ENCODE assay signal across 8 cellular contexts in the genomic region with DNA sequence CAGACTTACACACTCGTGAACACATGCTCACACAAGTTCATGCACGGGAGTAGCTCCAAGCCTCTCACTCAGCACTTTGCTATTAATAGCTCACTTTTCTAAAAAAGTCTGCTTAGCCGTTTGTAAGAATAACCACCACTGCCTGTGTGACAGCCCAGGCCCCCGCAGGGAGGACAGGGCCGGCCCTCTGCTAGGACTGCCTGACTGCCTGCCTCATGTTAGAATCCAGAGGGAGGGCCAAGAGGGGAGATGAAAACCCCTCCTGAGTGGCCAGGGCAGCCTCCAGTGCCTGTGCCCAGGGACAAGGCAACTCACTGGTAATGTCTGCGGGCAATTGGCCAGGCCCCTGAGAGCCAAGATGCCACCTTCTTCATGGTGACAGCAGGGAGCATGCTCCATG.
DNase-seq lines count a peak whose midpoint lies in the region; ATAC-seq, FAIRE-seq and TF ChIP-seq lines count a peak whose summit lies in the region.
"Not testable (repeated sequence)": the region's sequence is repeated elsewhere in the genome, so short reads cannot be mapped to it uniquely, and the experiment has no call there.

No MANE protein-coding gene starts in this region.

- H3K4me1 ChIP-seq in Karpas-422 (ENCODE audit: low read length) (peaks cover 13% of the 10 kb centered on the region), heart left ventricle (peaks cover 0 to 15% (median 5%) of the 10 kb centered on the region in 12 donors)
- H3K4me1 ChIP-seq in kidney (ENCODE audit: control insufficient read depth in 1 of 2, insufficient read depth in 1 of 2, low read depth in 1 of 2, low read length in 2 of 2); gastrocnemius medialis; aorta (ENCODE audit: control insufficient read depth in 1 of 2, insufficient read depth in 2 of 2, low read length in 2 of 2): not testable (repeated sequence)

- H3K9me2 ChIP-seq in Karpas-422 (replicated peaks; ENCODE audit: insufficient read depth, low read length) = not testable (repeated sequence)

- not testable (repeated sequence) for H3K4me2 ChIP-seq in Karpas-422 (ENCODE audit: low read depth, low read length, poor library complexity, severe bottlenecking)

- WGBS in heart left ventricle, 4 donors = 29 to 40% (median 35%) methylated on average over 1 to 6 of the region's 6 CpGs; no CpG with 5 or more reads in 1 of the 4 donors
- 0 to 7% methylated on average over 4 to 6 of the region's 6 CpGs for WGBS in aorta, 2 donors

- not testable (repeated sequence) for FAIRE-seq in kidney (lab: Jason Lieb, UNC)

- not testable (repeated sequence) for H3K27me3 ChIP-seq in Karpas-422 (ENCODE audit: low read length); heart left ventricle; gastrocnemius medialis; aorta (ENCODE audit: control insufficient read depth in 1 of 2, insufficient read depth in 2 of 2, low read length in 1 of 2)

- H3K79me2 ChIP-seq in Karpas-422 (ENCODE audit: low read length) = not testable (repeated sequence)

- H3K9me3 Mint-ChIP-seq in nephron = not testable (repeated sequence)

- in situ Hi-C loops in gastrocnemius medialis (cut with MboI; ENCODE audit: low sequenced_read_pairs in 4 of 4) = not testable (repeated sequence)

- not testable (repeated sequence) for H3K36me3 Mint-ChIP-seq in nephron (ENCODE audit: low read depth)

- not testable (repeated sequence) for H3K9me3 ChIP-seq in Karpas-422 (ENCODE audit: low read length); heart left ventricle; kidney (ENCODE audit: control insufficient read depth in 1 of 2, low read length in 2 of 2); gastrocnemius medialis; aorta (ENCODE audit: control insufficient read depth, low read length)

- TF ChIP-seq POLR2A in heart left ventricle (IDR thresholded peaks at IDR 0.05); gastrocnemius medialis (IDR thresholded peaks at IDR 0.05): not testable (repeated sequence)

- H2AFZ ChIP-seq in Karpas-422 (ENCODE audit: low read length) = not testable (repeated sequence)

- not testable (repeated sequence) for H3K4me3 ChIP-seq in Karpas-422 (ENCODE audit: low read length); choroid plexus epithelial cell (ENCODE audit: low read depth, low read length); heart left ventricle; kidney (ENCODE audit: low read length in 2 of 2); gastrocnemius medialis; aorta (ENCODE audit: low read length in 2 of 2)

- intact Hi-C loops in heart left ventricle (cut with DNase I); kidney (cut with DNase I); gastrocnemius medialis (cut with DNase I; ENCODE audit: low total_unique reads); aorta (cut with DNase I): not testable (repeated sequence)

- H3K4me1 Mint-ChIP-seq in nephron = not testable (repeated sequence)

- DNase-seq in Karpas-422 (peak; percentile 31), choroid plexus epithelial cell (ENCODE audit: low read depth) (peak; percentile 19), heart left ventricle (peak; percentile 30 to 77 (median 52)), kidney (peak; percentile 44), gastrocnemius medialis (peak in 1 of 2 donors; percentile 33), aorta (peak; percentile 55 to 62)

- H3K27me3 Mint-ChIP-seq in nephron (ENCODE audit: low read depth) = not testable (repeated sequence)

- not testable (repeated sequence) for H3K27ac ChIP-seq in Karpas-422 (ENCODE audit: low read length); kidney (ENCODE audit: low read depth in 2 of 2, low read length in 2 of 2)
- H3K27ac ChIP-seq in heart left ventricle (peak overlapping the region in 7 of 12 donors; percentile 49 to 77 (median 72)), gastrocnemius medialis (peak overlapping the region; percentile 54 to 69 (median 60)), aorta (ENCODE audit: low read depth in 1 of 2, low read length in 2 of 2) (peak overlapping the region in 1 of 2 donors; percentile 94)

- H3K36me3 ChIP-seq in Karpas-422 (ENCODE audit: insufficient read depth, low read length); heart left ventricle; kidney (ENCODE audit: control insufficient read depth in 1 of 2, insufficient read depth in 2 of 2, low read length in 2 of 2); gastrocnemius medialis; aorta (ENCODE audit: control insufficient read depth in 1 of 2, insufficient read depth in 2 of 2, low read length in 1 of 2): not testable (repeated sequence)

- peak overlapping the region; percentile 74 to 95 (median 87) for H3K27ac Mint-ChIP-seq in nephron

- not testable (repeated sequence) for H3K9ac ChIP-seq in Karpas-422 (ENCODE audit: low read length); kidney (ENCODE audit: low read length in 2 of 2)

- not testable (repeated sequence) for TF ChIP-seq CTCF in choroid plexus epithelial cell (conservative IDR thresholded peaks at IDR 0.05; ENCODE audit: low read depth, low read length); heart left ventricle (IDR thresholded peaks at IDR 0.05); kidney (IDR thresholded peaks at IDR 0.05; ENCODE audit: borderline replicate concordance, extremely low read depth, insufficient read depth); nephron (IDR thresholded peaks at IDR 0.05; ENCODE audit: unreplicated experiment in 3 of 3); gastrocnemius medialis (IDR thresholded peaks at IDR 0.05 in 4 of 5, conservative IDR thresholded peaks at IDR 0.05 in 1 of 5)

- H4K20me1 ChIP-seq in Karpas-422 (ENCODE audit: insufficient read depth, low read depth, low read length) = not testable (repeated sequence)

- peak; percentile 34 for ATAC-seq in SK-N-SH treated with all-trans-retinoic acid at 6 μM for 48 hours
- peak; percentile 86 to 92 (median 91) for ATAC-seq in heart left ventricle
- ATAC-seq in gastrocnemius medialis = peak; percentile 83 to 84
- peak; percentile 86 for ATAC-seq in aorta (ENCODE audit: low FRiP score)

- peak overlapping the region in 2 of 3 experiments; percentile 11 to 63 for H3K4me3 Mint-ChIP-seq in nephron

Comparison
In these comparisons a context has a peak if more than half of its experiments do, and no peak if none do; other contexts are left out.
1. ATAC-seq: peak in every context shown above with its lines; median percentile 91 in heart left ventricle; 86 in aorta; 84 in gastrocnemius medialis; 34 in SK-N-SH treated with all-trans-retinoic acid at 6 μM for 48 hours.